In the genomic region with DNA sequence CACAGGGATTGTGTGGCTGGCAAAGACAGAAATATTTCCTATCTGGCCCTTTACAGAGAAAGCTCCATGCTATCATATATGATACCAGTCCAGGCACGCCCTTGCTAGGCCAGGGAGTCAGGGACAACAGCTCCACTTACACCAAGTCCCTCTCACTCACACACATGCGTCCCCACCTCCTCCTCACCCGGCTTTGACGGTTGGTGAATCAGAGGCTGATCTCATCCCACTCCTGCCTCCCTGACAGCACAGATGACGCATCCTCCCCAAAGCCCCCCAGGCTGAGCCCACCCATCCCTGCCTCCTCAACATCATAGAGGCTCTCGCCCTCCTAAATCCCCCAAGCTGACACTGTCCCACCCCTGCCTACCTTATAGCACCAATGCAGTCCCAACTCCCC, we compare ENCODE assay signal across 20 cellular contexts.
DNase-seq lines count a peak whose midpoint lies in the region; ATAC-seq and TF ChIP-seq lines count a peak whose summit lies in the region.
"Had no signal": no experiment of that assay in that cellular context is flagged by ENCODE, and none has a peak within 500 bp of the region (broad histone marks: within the 10 kb centered on the region; RNA-seq: fewer than 3 reads in every experiment).

No MANE protein-coding gene starts in this region.

- POLR2A ChIA-PET in RWPE1 (lab: Yijun Ruan, JAX; ENCODE audit: low non-redundant PET), result interaction anchor here (0.6 kb wide), 1 partner anchor 155 kb away, joined by 4 read pairs; no protein-coding TSS in a partner anchor

- DNase-seq in DMS79 (lab: John Stamatoyannopoulos, UW), result peak; percentile 54
- peak; percentile 77 for DNase-seq in HPDE6-E6E7 (ENCODE audit: extremely low spot score)
- peak; percentile 60 for DNase-seq in RWPE1 (ENCODE audit: low spot score)
- peak; percentile 14 for DNase-seq in left kidney (ENCODE audit: low read depth, low spot score)
- no peak for DNase-seq in SHP77 treated with DMSO at 0.1 percent for 48 hours (lab: John Stamatoyannopoulos, UW)
- no peak for DNase-seq in GM13977 (ENCODE audit: low spot score)
- no peak for DNase-seq in retina
- DNase-seq: activated CD4-positive, alpha-beta T cell treated with anti-CD3 and anti-CD28 coated beads, Interleukin-2, amount 10 ng/mL, durations not matched to agents 7 days and 5 days; activated gamma-delta T cell treated with Interleukin-2 at 50 U/mL for 16 hours; DMS153; Kasumi-1; left ventricle myocardium superior; mucosa of descending colon; NCI-H774; stimulated activated CD4-positive, alpha-beta T cell treated with anti-CD3 and anti-CD28 coated beads, Interleukin-12 subunit alpha, Interleukin-12 subunit beta, amount 100 ng/mL, for 4 hours; stimulated activated CD8-positive, alpha-beta memory T cell treated with anti-CD3 and anti-CD28 coated beads, Interleukin-4, amount 100 ng/mL, for 48 hours; uterus had no signal

- TF ChIP-seq CTCF in RWPE1 (conservative IDR thresholded peaks at IDR 0.05; ENCODE audit: low read depth) (no peak), GM13977 (IDR thresholded peaks at IDR 0.05; ENCODE audit: extremely low read depth, insufficient read depth, missing control alignments) (no peak)

- no peak for ATAC-seq in GM18909 (IDR thresholded peaks at IDR 0.05; ENCODE audit: poor library complexity, unreplicated experiment)
- ATAC-seq: left ventricle myocardium superior, mucosa of descending colon, Panc1 had no signal

- H3K27ac ChIP-seq in RWPE1, result no peak overlapping the region
- H3K27ac ChIP-seq: right atrium auricular region, uterus had no signal

- in situ Hi-C loops in GM13977 (cut with MboI; ENCODE audit: low pct_unique_long_range_greater_than_20kb, low sequenced_read_pairs, unreplicated experiment), result no loop called here

- CTCF ChIA-PET in RWPE1 (lab: Yijun Ruan, JAX), result interaction anchor here (0.6 kb wide), 1 partner anchor 228 kb away, joined by 3 read pairs; no protein-coding TSS in a partner anchor

Comparison
In these comparisons a context has a peak if more than half of its experiments do, and no peak if none do; other contexts are left out.
1. DNase-seq: peak in DMS79 (single experiment), HPDE6-E6E7 (single experiment), RWPE1 (single experiment) and left kidney (single experiment); none in SHP77 treated with DMSO at 0.1 percent for 48 hours (single experiment), GM13977 (single experiment) and retina (single experiment).